ENCODE assay signal across 8 cellular contexts in genomic region chr13:72643339-72643989, GRCh38.
DNase-seq lines count a peak whose midpoint lies in the region; ATAC-seq, FAIRE-seq and TF ChIP-seq lines count a peak whose summit lies in the region.

No MANE protein-coding gene starts in this region.

- H3K9me3 ChIP-seq in RWPE2 (ENCODE audit: severe bottlenecking) = no peaks in the 10 kb centered on the region
- no peaks in the 10 kb centered on the region for H3K9me3 ChIP-seq in adipocyte (ENCODE audit: control insufficient read depth, low read length)

- peak; percentile 83 for TF ChIP-seq CTCF in RWPE2 (IDR thresholded peaks at IDR 0.05; ENCODE audit: poor library complexity, severe bottlenecking)

- H3K4me3 ChIP-seq in RWPE2 (ENCODE audit: severe bottlenecking) = no peak overlapping the region
- no peak overlapping the region for H3K4me3 ChIP-seq in adipocyte (ENCODE audit: low read length)

- ATAC-seq in HG02885 (IDR thresholded peaks at IDR 0.05; ENCODE audit: poor library complexity, unreplicated experiment) (peak; percentile 67), RWPE2 (ENCODE audit: low read depth) (no peak)

- H3K27ac ChIP-seq in RWPE2 (ENCODE audit: poor library complexity, severe bottlenecking) = no peak overlapping the region

- DNase-seq in NK-92 treated with Interleukin-12 subunit alpha and Interleukin-12 subunit beta, amount 100 ng/mL, for 24 hours (lab: John Stamatoyannopoulos, UW) = peak; percentile 22
- DNase-seq in NK-92 (lab: John Stamatoyannopoulos, UW; ENCODE audit: unreplicated experiment) (no peak), RWPE2 (ENCODE audit: low spot score) (peak; percentile 51), adipocyte (ENCODE audit: low read depth) (peak; percentile 79), NCI-H2029 (lab: John Stamatoyannopoulos, UW) (no peak)
- peak; percentile 31 for DNase-seq in stimulated activated CD8-positive, alpha-beta memory T cell treated with anti-CD3 and anti-CD28 coated beads, Interleukin-12 subunit alpha, Interleukin-12 subunit beta, amount 100 ng/mL, for 1 hour (ENCODE audit: low read depth)

- H3K4me1 ChIP-seq in RWPE2 (ENCODE audit: insufficient read depth, poor library complexity, severe bottlenecking) = peaks cover 7% of the 10 kb centered on the region
- peaks cover 3% of the 10 kb centered on the region for H3K4me1 ChIP-seq in adipocyte (ENCODE audit: control insufficient read depth, insufficient read depth, low read length)

- H3K36me3 ChIP-seq in RWPE2 (ENCODE audit: low read depth) (no peaks in the 10 kb centered on the region), adipocyte (ENCODE audit: control insufficient read depth, insufficient read depth, low read length, severe bottlenecking) (no peaks in the 10 kb centered on the region)

- no peak overlapping the region for H3K9ac ChIP-seq in adipocyte (ENCODE audit: low read length)

- H3K27me3 ChIP-seq in RWPE2 (ENCODE audit: insufficient read depth, poor library complexity, severe bottlenecking) (no peaks in the 10 kb centered on the region), adipocyte (replicated peaks; ENCODE audit: control insufficient read depth, insufficient read depth, low read length) (peaks cover 15% of the 10 kb centered on the region)

- FAIRE-seq in islet of Langerhans (lab: Jason Lieb, UNC) = peak; percentile 85

Comparison
In these comparisons a context has a peak if more than half of its experiments do, and no peak if none do; other contexts are left out.
1. DNase-seq: peak in NK-92 treated with Interleukin-12 subunit alpha and Interleukin-12 subunit beta, amount 100 ng/mL, for 24 hours (single experiment), RWPE2 (single experiment), adipocyte (single experiment) and stimulated activated CD8-positive, alpha-beta memory T cell treated with anti-CD3 and anti-CD28 coated beads, Interleukin-12 subunit alpha, Interleukin-12 subunit beta, amount 100 ng/mL, for 1 hour (single experiment); none in NK-92 (single experiment) and NCI-H2029 (single experiment).